43 cellular contexts compared by ENCODE assay signal in the genomic region with DNA sequence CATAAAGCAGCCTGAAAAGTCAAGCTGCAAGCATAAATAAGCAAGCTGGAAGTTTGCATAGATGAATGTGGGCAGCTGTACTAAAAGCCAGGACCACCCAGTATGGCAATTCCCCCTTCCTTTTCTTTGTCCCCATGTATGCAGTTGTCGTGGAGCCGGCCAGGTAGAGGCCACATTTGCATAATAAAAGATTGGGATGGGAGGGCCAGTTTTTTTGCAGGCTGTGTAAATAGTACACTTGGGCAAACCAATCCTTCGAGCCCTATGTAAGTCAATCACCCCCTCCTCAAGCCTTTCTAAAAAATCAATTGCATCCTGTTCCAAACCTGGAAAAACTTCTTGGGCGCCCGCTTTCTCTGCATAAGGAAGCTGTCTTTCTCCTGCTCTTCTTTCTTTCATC. TPM values are rescaled to one million over a fixed set of nuclear protein-coding genes. Genes with fewer than 3 reads are reported as not detected.
"Had no signal": no experiment of that assay in that cellular context is flagged by ENCODE, and none has a peak within 500 bp of the region (broad histone marks: within the 10 kb centered on the region; RNA-seq: fewer than 3 reads in every experiment).

No MANE protein-coding gene starts in this region.

- H3K36me3 ChIP-seq: adrenal gland, ascending aorta, brain microvascular endothelial cell, breast epithelium, cardiac muscle cell had no signal

- H3K4me3 ChIP-seq: adrenal gland, ascending aorta, body of pancreas, breast epithelium, cardiac muscle cell had no signal

- H3K36me3 Mint-ChIP-seq: activated naive CD8-positive, alpha-beta T cell treated with anti-CD3 and anti-CD28 coated beads for 36 hours; activated naive CD8-positive, alpha-beta T cell treated with anti-CD3 and anti-CD28 coated beads, Interleukin-2, amount 10 ng/mL, durations not matched to agents 7 days and 5 days; brain had no signal

- ATAC-seq: activated naive CD4-positive, alpha-beta T cell treated with anti-CD3 and anti-CD28 coated beads, Interleukin-2, amount 50 U/mL, for 72 hours; activated naive CD8-positive, alpha-beta T cell treated with anti-CD3 and anti-CD28 coated beads, Interleukin-2, amount 50 U/mL, for 24 hours; activated T-cell treated with anti-CD3 and anti-CD28 coated beads, Interleukin-2, amount 50 U/mL, for 4 hours; activated T-cell treated with anti-CD3 and anti-CD28 coated beads, Interleukin-2, amount 50 U/mL, for 72 hours; activated T-helper 17 cell treated with anti-CD3 and anti-CD28 coated beads, Interleukin-2, amount 50 U/mL, for 72 hours; body of pancreas had no signal

- H3K27ac Mint-ChIP-seq: activated naive CD4-positive, alpha-beta T cell treated with anti-CD3 and anti-CD28 coated beads for 36 hours; activated naive CD4-positive, alpha-beta T cell treated with anti-CD3 and anti-CD28 coated beads, Interleukin-2, amount 10 ng/mL, durations not matched to agents 7 days and 5 days; activated naive CD4-positive, alpha-beta T cell treated with anti-CD3 and anti-CD28 coated beads, Interleukin-2, amount 50 U/mL, for 24 hours; activated naive CD4-positive, alpha-beta T cell treated with anti-CD3 and anti-CD28 coated beads, Interleukin-2, amount 50 U/mL, for 72 hours; activated naive CD8-positive, alpha-beta T cell; activated naive CD8-positive, alpha-beta T cell treated with anti-CD3 and anti-CD28 coated beads for 36 hours; activated naive CD8-positive, alpha-beta T cell treated with anti-CD3 and anti-CD28 coated beads, Interleukin-2, amount 10 ng/mL, durations not matched to agents 7 days and 5 days; activated naive CD8-positive, alpha-beta T cell treated with anti-CD3 and anti-CD28 coated beads, Interleukin-2, amount 50 U/mL, for 24 hours; activated T-cell treated with anti-CD3 and anti-CD28 coated beads, Interleukin-2, amount 50 U/mL, for 24 hours; activated T-cell treated with anti-CD3 and anti-CD28 coated beads, Interleukin-2, amount 50 U/mL, for 72 hours; activated T-helper 1 cell treated with anti-CD3 and anti-CD28 coated beads, Interleukin-12 subunit alpha, Interleukin-12 subunit beta, Interleukin-2, Interleukin-4 antibody, amounts not matched to agents 30 ng/mL and 10 ng/mL and 1 ng/mL, durations not matched to agents 14 hours and 24 hours and 36 hours; activated T-helper 17 cell treated with anti-CD3 and anti-CD28 coated beads, Interleukin-2, amount 50 U/mL, for 72 hours; activated T-helper 2 cell treated with anti-CD3 and anti-CD28 coated beads, Interferon-gamma antibody, Interleukin-2, Interleukin-4, amounts not matched to agents 10 μg/mL and 5 μg/mL and 100 μg/mL, durations not matched to agents 14 hours and 24 hours and 36 hours; brain had no signal

- H3K27me3 Mint-ChIP-seq: activated naive CD4-positive, alpha-beta T cell treated with anti-CD3 and anti-CD28 coated beads, Interleukin-2, amount 10 ng/mL, durations not matched to agents 7 days and 5 days; activated naive CD4-positive, alpha-beta T cell treated with anti-CD3 and anti-CD28 coated beads, Interleukin-2, amount 50 U/mL, for 24 hours; activated naive CD8-positive, alpha-beta T cell; activated naive CD8-positive, alpha-beta T cell treated with anti-CD3 and anti-CD28 coated beads for 36 hours; activated naive CD8-positive, alpha-beta T cell treated with anti-CD3 and anti-CD28 coated beads, Interleukin-2, amount 10 ng/mL, durations not matched to agents 7 days and 5 days; activated naive CD8-positive, alpha-beta T cell treated with anti-CD3 and anti-CD28 coated beads, Interleukin-2, amount 50 U/mL, for 24 hours; activated T-cell treated with anti-CD3 and anti-CD28 coated beads, Interleukin-2, amount 50 U/mL, for 24 hours; activated T-helper 17 cell treated with anti-CD3 and anti-CD28 coated beads, Interleukin-2, amount 50 U/mL, for 72 hours; central memory CD8-positive, alpha-beta T cell had no signal

- H3K4me1 Mint-ChIP-seq: activated naive CD4-positive, alpha-beta T cell treated with anti-CD3 and anti-CD28 coated beads, Interleukin-2, amount 10 ng/mL, durations not matched to agents 7 days and 5 days; activated naive CD4-positive, alpha-beta T cell treated with anti-CD3 and anti-CD28 coated beads, Interleukin-2, amount 50 U/mL, for 24 hours; activated naive CD8-positive, alpha-beta T cell treated with anti-CD3 and anti-CD28 coated beads for 36 hours; activated naive CD8-positive, alpha-beta T cell treated with anti-CD3 and anti-CD28 coated beads, Interleukin-2, amount 10 ng/mL, durations not matched to agents 7 days and 5 days; activated naive CD8-positive, alpha-beta T cell treated with anti-CD3 and anti-CD28 coated beads, Interleukin-2, amount 50 U/mL, for 24 hours; activated T-helper 17 cell treated with anti-CD3 and anti-CD28 coated beads, Interleukin-2, amount 50 U/mL, for 72 hours; brain; central memory CD8-positive, alpha-beta T cell had no signal

- H3K9me3 ChIP-seq: adrenal gland, body of pancreas had no signal

- H3K27me3 ChIP-seq: adrenal gland, ascending aorta, body of pancreas, brain microvascular endothelial cell, breast epithelium, cardiac muscle cell had no signal

- H3K4me3 Mint-ChIP-seq: activated naive CD4-positive, alpha-beta T cell treated with anti-CD3 and anti-CD28 coated beads for 36 hours; activated naive CD4-positive, alpha-beta T cell treated with anti-CD3 and anti-CD28 coated beads, Interleukin-2, amount 10 ng/mL, durations not matched to agents 7 days and 5 days; activated naive CD4-positive, alpha-beta T cell treated with anti-CD3 and anti-CD28 coated beads, Interleukin-2, amount 50 U/mL, for 24 hours; activated naive CD8-positive, alpha-beta T cell; activated naive CD8-positive, alpha-beta T cell treated with anti-CD3 and anti-CD28 coated beads for 36 hours; activated naive CD8-positive, alpha-beta T cell treated with anti-CD3 and anti-CD28 coated beads, Interleukin-2, amount 10 ng/mL, durations not matched to agents 7 days and 5 days; activated naive CD8-positive, alpha-beta T cell treated with anti-CD3 and anti-CD28 coated beads, Interleukin-2, amount 50 U/mL, for 24 hours; activated T-cell treated with anti-CD3 and anti-CD28 coated beads, Interleukin-2, amount 50 U/mL, for 24 hours; activated T-cell treated with anti-CD3 and anti-CD28 coated beads, Interleukin-2, amount 50 U/mL, for 4 hours; activated T-cell treated with anti-CD3 and anti-CD28 coated beads, Interleukin-2, amount 50 U/mL, for 72 hours; activated T-helper 1 cell treated with anti-CD3 and anti-CD28 coated beads, Interleukin-12 subunit alpha, Interleukin-12 subunit beta, Interleukin-2, Interleukin-4 antibody, amounts not matched to agents 30 ng/mL and 10 ng/mL and 1 ng/mL, durations not matched to agents 14 hours and 24 hours and 36 hours; activated T-helper 17 cell treated with anti-CD3 and anti-CD28 coated beads, Interleukin-2, amount 50 U/mL, for 72 hours; brain; central memory CD8-positive, alpha-beta T cell had no signal

- H3K27ac ChIP-seq: adrenal gland, ascending aorta, body of pancreas, brain microvascular endothelial cell, breast epithelium, cardiac muscle cell had no signal

- DNase-seq: activated effector memory CD4-positive, alpha-beta T cell treated with anti-CD3 and anti-CD28 coated beads, Interleukin-2, amount 50 U/mL, for 16 hours; activated effector memory CD4-positive, alpha-beta T cell treated with Interleukin-2 at 50 U/mL for 16 hours; activated gamma-delta T cell; activated gamma-delta T cell treated with Interleukin-2 at 50 U/mL for 16 hours; activated naive CD4-positive, alpha-beta T cell; activated naive CD4-positive, alpha-beta T cell treated with anti-CD3 and anti-CD28 coated beads for 36 hours; activated naive CD4-positive, alpha-beta T cell treated with anti-CD3 and anti-CD28 coated beads, Interleukin-2, amount 10 ng/mL, durations not matched to agents 7 days and 5 days; activated naive CD4-positive, alpha-beta T cell treated with anti-CD3 and anti-CD28 coated beads, Interleukin-2, amount 50 U/mL, for 16 hours; activated naive CD4-positive, alpha-beta T cell treated with Interleukin-2 at 50 U/mL for 16 hours; activated naive CD8-positive, alpha-beta T cell treated with anti-CD3 and anti-CD28 coated beads for 36 hours; activated naive CD8-positive, alpha-beta T cell treated with anti-CD3 and anti-CD28 coated beads, Interleukin-2, amount 10 ng/mL, durations not matched to agents 7 days and 5 days; activated naive CD8-positive, alpha-beta T cell treated with anti-CD3 and anti-CD28 coated beads, Interleukin-2, amount 50 U/mL, for 24 hours; activated T-cell treated with anti-CD3 and anti-CD28 coated beads, Interleukin-2, amount 50 U/mL, for 24 hours; activated T-cell treated with anti-CD3 and anti-CD28 coated beads, Interleukin-2, amount 50 U/mL, for 4 hours; activated T-cell treated with anti-CD3 and anti-CD28 coated beads, Interleukin-2, amount 50 U/mL, for 48 hours; activated T-cell treated with anti-CD3 and anti-CD28 coated beads, Interleukin-2, amount 50 U/mL, for 72 hours; adrenal gland; amniotic stem cell; amygdala; anterior cingulate cortex; aorta; body of pancreas; brain microvascular endothelial cell; caudate nucleus; central memory CD4-positive, alpha-beta T cell; cerebellar nuclear complex had no signal

- H3K4me1 ChIP-seq: adrenal gland, ascending aorta, body of pancreas, breast epithelium had no signal

RNA-seq across cellular contexts. Expression of a gene that starts 13.1 kb away (rescaled TPM):
- total RNA-seq: activated naive CD4-positive, alpha-beta T cell treated with anti-CD3 and anti-CD28 coated beads for 36 hours; activated naive CD4-positive, alpha-beta T cell treated with anti-CD3 and anti-CD28 coated beads, Interleukin-2, amount 50 U/mL, for 72 hours; activated naive CD8-positive, alpha-beta T cell treated with anti-CD3 and anti-CD28 coated beads for 36 hours; activated naive CD8-positive, alpha-beta T cell treated with anti-CD3 and anti-CD28 coated beads, Interleukin-2, amount 10 ng/mL, durations not matched to agents 7 days and 5 days; activated T-cell treated with anti-CD3 and anti-CD28 coated beads, Interleukin-2, amount 50 U/mL, for 4 hours; activated T-cell treated with anti-CD3 and anti-CD28 coated beads, Interleukin-2, amount 50 U/mL, for 72 hours; activated T-helper 1 cell treated with anti-CD3 and anti-CD28 coated beads, Interleukin-12 subunit alpha, Interleukin-12 subunit beta, Interleukin-2, Interleukin-4 antibody, amounts not matched to agents 30 ng/mL and 10 ng/mL and 1 ng/mL, durations not matched to agents 14 hours and 24 hours and 36 hours; activated T-helper 2 cell treated with anti-CD3 and anti-CD28 coated beads, Interferon-gamma antibody, Interleukin-2, Interleukin-4, amounts not matched to agents 10 μg/mL and 5 μg/mL and 100 μg/mL, durations not matched to agents 14 hours and 24 hours and 36 hours; ascending aorta; astrocyte; body of pancreas; bronchial epithelial cell; cardiac muscle cell; chondrocyte had no signal
- polyA plus RNA-seq: aorta, cardiac muscle cell had no signal

RNA-seq across cellular contexts. Expression of a gene that starts 35.1 kb away (rescaled TPM):
- total RNA-seq: activated naive CD4-positive, alpha-beta T cell treated with anti-CD3 and anti-CD28 coated beads for 36 hours; activated naive CD4-positive, alpha-beta T cell treated with anti-CD3 and anti-CD28 coated beads, Interleukin-2, amount 50 U/mL, for 72 hours; activated naive CD8-positive, alpha-beta T cell treated with anti-CD3 and anti-CD28 coated beads, Interleukin-2, amount 10 ng/mL, durations not matched to agents 7 days and 5 days; activated T-cell treated with anti-CD3 and anti-CD28 coated beads, Interleukin-2, amount 50 U/mL, for 4 hours; activated T-helper 1 cell treated with anti-CD3 and anti-CD28 coated beads, Interleukin-12 subunit alpha, Interleukin-12 subunit beta, Interleukin-2, Interleukin-4 antibody, amounts not matched to agents 30 ng/mL and 10 ng/mL and 1 ng/mL, durations not matched to agents 14 hours and 24 hours and 36 hours; activated T-helper 2 cell treated with anti-CD3 and anti-CD28 coated beads, Interferon-gamma antibody, Interleukin-2, Interleukin-4, amounts not matched to agents 10 μg/mL and 5 μg/mL and 100 μg/mL, durations not matched to agents 14 hours and 24 hours and 36 hours; adrenal gland; aorta; ascending aorta; astrocyte; body of pancreas; breast epithelium; bronchial epithelial cell; cardiac muscle cell; cardiac septum; cerebellum; chondrocyte had no signal
- polyA plus RNA-seq: adipose tissue, adrenal gland, aorta, cardiac muscle cell had no signal
